ENCODE assay signal across 17 cellular contexts in the genomic region with DNA sequence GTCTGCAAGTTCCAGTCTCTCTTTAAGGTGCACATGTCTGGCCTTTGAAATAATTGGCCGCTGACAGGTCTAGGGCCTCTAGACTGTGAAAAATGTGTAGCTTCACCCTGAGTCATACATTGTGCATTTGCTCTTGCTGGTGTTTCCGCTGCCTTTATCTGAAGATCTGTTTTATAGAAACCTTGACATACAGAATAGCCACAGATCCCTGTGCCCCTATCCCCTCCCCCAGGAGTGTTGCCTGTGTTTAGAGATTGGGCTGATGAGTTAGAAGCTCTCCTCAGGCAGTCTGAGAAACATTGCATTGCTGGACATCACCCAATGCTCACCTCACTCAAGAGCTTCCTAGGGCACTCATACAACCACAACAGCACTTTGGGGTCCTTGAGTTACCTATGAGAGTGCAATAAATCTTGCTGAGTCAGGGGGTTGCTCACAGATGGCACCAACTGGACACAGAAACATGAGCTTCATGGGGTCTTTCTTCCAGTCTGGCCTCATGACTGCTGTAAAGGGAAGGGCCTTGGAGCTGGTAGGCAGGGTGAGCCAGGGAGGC. TPM values are rescaled to one million over a fixed set of nuclear protein-coding genes. Genes with fewer than 3 reads are reported as not detected.
DNase-seq lines count a peak whose midpoint lies in the region; ATAC-seq, FAIRE-seq and TF ChIP-seq lines count a peak whose summit lies in the region.
"Had no signal": no experiment of that assay in that cellular context is flagged by ENCODE, and none has a peak within 500 bp of the region (broad histone marks: within the 10 kb centered on the region; RNA-seq: fewer than 3 reads in every experiment).

No MANE protein-coding gene starts in this region.

- no peaks in the 10 kb centered on the region; the same call in 1 of the 2 replicates for H3K9me1 ChIP-seq in IMR-90 (ENCODE audit: insufficient read depth, low read length)

- no peak overlapping the region for H4K5ac ChIP-seq in IMR-90 (ENCODE audit: low read depth, low read length)

- H3K36me3 ChIP-seq in IMR-90 (ENCODE audit: control insufficient read depth, insufficient read depth, low read length) = no peaks in the 10 kb centered on the region
- no peaks in the 10 kb centered on the region for H3K36me3 ChIP-seq in small intestine (ENCODE audit: control insufficient read depth in 2 of 2, insufficient read depth in 2 of 2, low read length in 2 of 2)
- H3K36me3 ChIP-seq: heart left ventricle, transverse colon had no signal

- no peak overlapping the region for H3K4me3 ChIP-seq in IMR-90 (ENCODE audit: insufficient read depth, low read depth, low read length)
- H3K4me3 ChIP-seq in small intestine (ENCODE audit: low read depth in 1 of 2, low read length in 2 of 2) = no peak overlapping the region
- H3K4me3 ChIP-seq: heart left ventricle, transverse colon had no signal

- H4K8ac ChIP-seq in IMR-90 (ENCODE audit: low read depth in 2 of 2, low read length in 2 of 2) = no peak overlapping the region

- intact Hi-C loops in IMR-90 (cut with micrococcal nuclease) = loop anchor here (5.0 kb wide), 1 partner anchor 739 kb away; no protein-coding TSS in a partner anchor
- intact Hi-C loops in activated T-helper 2 cell treated with anti-CD3 and anti-CD28 coated beads, Interferon-gamma antibody, Interleukin-2, Interleukin-4, amounts not matched to agents 10 μg/mL and 5 μg/mL and 100 μg/mL, durations not matched to agents 14 hours and 24 hours and 36 hours (cut with micrococcal nuclease) = loop anchor here (1.0 to 10.0 kb wide), 6 partner anchors 17 to 737 kb away; a partner anchor contains a TSS
- intact Hi-C loops in activated naive CD4-positive, alpha-beta T cell treated with anti-CD3 and anti-CD28 coated beads for 36 hours (cut with micrococcal nuclease) = loop anchor here (5.0 to 10.0 kb wide), 3 partner anchors 413 to 997 kb away; a partner anchor contains a TSS

- peaks cover 35% of the 10 kb centered on the region for H3K4me1 Mint-ChIP-seq in activated T-helper 2 cell treated with anti-CD3 and anti-CD28 coated beads, Interferon-gamma antibody, Interleukin-2, Interleukin-4, amounts not matched to agents 10 μg/mL and 5 μg/mL and 100 μg/mL, durations not matched to agents 14 hours and 24 hours and 36 hours (ENCODE audit: low read depth)
- peaks cover 15% of the 10 kb centered on the region for H3K4me1 Mint-ChIP-seq in activated naive CD4-positive, alpha-beta T cell treated with anti-CD3 and anti-CD28 coated beads for 36 hours (ENCODE audit: low read depth)

- in situ Hi-C loops in IMR-90 (cut with MboI; ENCODE audit: low sequenced_read_pairs) = loop anchor here (5.0 kb wide), 1 partner anchor 534 kb away; no protein-coding TSS in a partner anchor

- peaks cover 8% of the 10 kb centered on the region in 2 experiments for H3K79me1 ChIP-seq in IMR-90 (ENCODE audit: low read depth in 1 of 2, low read length in 2 of 2)

- CTCF ChIA-PET in IMR-90 (lab: Yijun Ruan, JAX) = interaction anchor here (1.3 kb wide), 2 partner anchors 23 to 740 kb away, joined by 3 to 6 read pairs; no protein-coding TSS in a partner anchor
- CTCF ChIA-PET in activated naive CD4-positive, alpha-beta T cell treated with anti-CD3 and anti-CD28 coated beads for 36 hours (lab: Charles Lee) = interaction anchor here (0.7 to 2.8 kb wide), 7 partner anchors 12 to 757 kb away, joined by 3 to 16 read pairs (median 9); no protein-coding TSS in a partner anchor

- H4K91ac ChIP-seq in IMR-90 (ENCODE audit: insufficient read depth, low read depth, low read length) = no peak overlapping the region

- no peak overlapping the region for H2BK20ac ChIP-seq in IMR-90 (ENCODE audit: low read depth, low read length)

- no peak overlapping the region for H3K14ac ChIP-seq in IMR-90 (replicated peaks; ENCODE audit: low read depth, low read length)

- H2AFZ ChIP-seq in IMR-90 (replicated peaks; ENCODE audit: low read length, poor library complexity) = no peak overlapping the region

- H3K4ac ChIP-seq in IMR-90 (ENCODE audit: low read depth, low read length) = no peak overlapping the region

- BruUV-seq in IMR-90 (replicated peaks; lab: Mats Ljungman, UMichigan) = no TSS peak

- H2AK5ac ChIP-seq in IMR-90 (ENCODE audit: low read depth, low read length) = no peak overlapping the region

- no peak overlapping the region for H3K23ac ChIP-seq in IMR-90 (ENCODE audit: low read depth, low read length)

- no peak overlapping the region for H3K56ac ChIP-seq in IMR-90 (ENCODE audit: extremely low read depth, insufficient read depth, low read length)

- no peaks in the 10 kb centered on the region for H3K9me3 Mint-ChIP-seq in activated T-helper 2 cell treated with anti-CD3 and anti-CD28 coated beads, Interferon-gamma antibody, Interleukin-2, Interleukin-4, amounts not matched to agents 10 μg/mL and 5 μg/mL and 100 μg/mL, durations not matched to agents 14 hours and 24 hours and 36 hours
- H3K9me3 Mint-ChIP-seq in activated naive CD4-positive, alpha-beta T cell treated with anti-CD3 and anti-CD28 coated beads for 36 hours = no peaks in the 10 kb centered on the region
- H3K9me3 Mint-ChIP-seq: H9 had no signal

- H3K4me1 ChIP-seq in IMR-90 (ENCODE audit: control insufficient read depth, insufficient read depth, low read length) (peaks cover 5% of the 10 kb centered on the region), small intestine (ENCODE audit: control insufficient read depth in 2 of 2, insufficient read depth in 1 of 2, low read depth in 1 of 2, low read length in 1 of 2) (peaks cover 2 to 5% of the 10 kb centered on the region in 2 donors)

- H3K4me2 ChIP-seq in IMR-90 (ENCODE audit: low read depth, low read length) = no peak overlapping the region
- H3K4me2 ChIP-seq: KMS-11 had no signal

- TF ChIP-seq RAD21 in IMR-90 (IDR thresholded peaks at IDR 0.05; ENCODE audit: low read length) = no peak

- H3K4me3 Mint-ChIP-seq in activated T-helper 2 cell treated with anti-CD3 and anti-CD28 coated beads, Interferon-gamma antibody, Interleukin-2, Interleukin-4, amounts not matched to agents 10 μg/mL and 5 μg/mL and 100 μg/mL, durations not matched to agents 14 hours and 24 hours and 36 hours (ENCODE audit: low read depth) = peak overlapping the region; percentile 14
- no peak overlapping the region for H3K4me3 Mint-ChIP-seq in activated naive CD4-positive, alpha-beta T cell treated with anti-CD3 and anti-CD28 coated beads for 36 hours
- H3K4me3 Mint-ChIP-seq: activated CD4-positive, alpha-beta T cell treated with anti-CD3 and anti-CD28 coated beads for 36 hours; H9 had no signal

- POLR2A ChIA-PET in IMR-90 (lab: Charles Lee; ENCODE audit: unreplicated experiment) = interaction anchor here (0.6 kb wide), 1 partner anchor 1044 kb away, joined by 3 read pairs; no protein-coding TSS in a partner anchor

- no peak overlapping the region for H2BK15ac ChIP-seq in IMR-90 (ENCODE audit: low read depth, low read length)

- no peak overlapping the region for H3K9ac ChIP-seq in IMR-90 (ENCODE audit: low read depth, low read length)
- H3K9ac ChIP-seq: KMS-11 had no signal

- H3K27me3 Mint-ChIP-seq in activated T-helper 2 cell treated with anti-CD3 and anti-CD28 coated beads, Interferon-gamma antibody, Interleukin-2, Interleukin-4, amounts not matched to agents 10 μg/mL and 5 μg/mL and 100 μg/mL, durations not matched to agents 14 hours and 24 hours and 36 hours (ENCODE audit: low read depth) = peaks cover 17% of the 10 kb centered on the region
- H3K27me3 Mint-ChIP-seq in activated naive CD4-positive, alpha-beta T cell treated with anti-CD3 and anti-CD28 coated beads for 36 hours (ENCODE audit: low read depth) = peaks cover 8% of the 10 kb centered on the region

- H2AK9ac ChIP-seq in IMR-90 (replicated peaks; ENCODE audit: low read depth, low read length, poor library complexity) = no peak overlapping the region

- no peak overlapping the region for H2BK120ac ChIP-seq in IMR-90 (ENCODE audit: low read depth, low read length)

- no peaks in the 10 kb centered on the region for H3K9me3 ChIP-seq in IMR-90 (ENCODE audit: control insufficient read depth, insufficient read depth, low read length)
- no peaks in the 10 kb centered on the region for H3K9me3 ChIP-seq in small intestine (ENCODE audit: control insufficient read depth, low read depth)
- H3K9me3 ChIP-seq: heart left ventricle, transverse colon had no signal

- no peak overlapping the region for H3K18ac ChIP-seq in IMR-90 (ENCODE audit: low read depth, low read length)

- dilution Hi-C loops in IMR-90 (cut with HindIII; ENCODE audit: low sequenced_read_pairs, unreplicated experiment) = no loop called here

- no peak overlapping the region for H2BK5ac ChIP-seq in IMR-90 (ENCODE audit: low read depth, low read length, poor library complexity, severe bottlenecking)

- FAIRE-seq in small intestine (lab: Jason Lieb, UNC) = no peak

- no peak for TF ChIP-seq POLR2A in IMR-90 (IDR thresholded peaks at IDR 0.05; ENCODE audit: low read depth, low read length)

- H3K36me3 Mint-ChIP-seq in activated T-helper 2 cell treated with anti-CD3 and anti-CD28 coated beads, Interferon-gamma antibody, Interleukin-2, Interleukin-4, amounts not matched to agents 10 μg/mL and 5 μg/mL and 100 μg/mL, durations not matched to agents 14 hours and 24 hours and 36 hours (ENCODE audit: low read depth) = no peaks in the 10 kb centered on the region
- peaks cover 2% of the 10 kb centered on the region for H3K36me3 Mint-ChIP-seq in activated naive CD4-positive, alpha-beta T cell treated with anti-CD3 and anti-CD28 coated beads for 36 hours (ENCODE audit: low read depth)

- H3K27me3 ChIP-seq in IMR-90 (ENCODE audit: control insufficient read depth, insufficient read depth, low read length) (no peaks in the 10 kb centered on the region), small intestine (ENCODE audit: control insufficient read depth in 2 of 2, insufficient read depth in 2 of 2, low read length in 2 of 2) (no peaks in the 10 kb centered on the region)
- H3K27me3 ChIP-seq: heart left ventricle, transverse colon had no signal

- peak; percentile 75 for DNase-seq in DMS79 (lab: John Stamatoyannopoulos, UW)
- DNase-seq in IMR-90 = peak; percentile 26
- DNase-seq in activated T-helper 2 cell treated with anti-CD3 and anti-CD28 coated beads, Interferon-gamma antibody, Interleukin-2, Interleukin-4, amounts not matched to agents 10 μg/mL and 5 μg/mL and 100 μg/mL, durations not matched to agents 14 hours and 24 hours and 36 hours (ENCODE audit: low spot score) = no peak
- DNase-seq in kidney glomerular epithelial cell (lab: John Stamatoyannopoulos, UW) = peak; percentile 20
- no peak for DNase-seq in mucosa of gallbladder (ENCODE audit: low spot score)
- no peak for DNase-seq in activated naive CD4-positive, alpha-beta T cell treated with anti-CD3 and anti-CD28 coated beads for 36 hours
- no peak for DNase-seq in small intestine
- DNase-seq in NCI-H146 (lab: John Stamatoyannopoulos, UW) = no peak
- DNase-seq: activated CD4-positive, alpha-beta T cell treated with anti-CD3 and anti-CD28 coated beads for 36 hours; activated naive CD4-positive, alpha-beta T cell; C1 segment of cervical spinal cord; H9; heart left ventricle; SIG-M5; transverse colon had no signal

- H4K20me1 ChIP-seq in IMR-90 (ENCODE audit: insufficient read depth, low read length) = no peaks in the 10 kb centered on the region

- peak overlapping the region; percentile 69 for H3K27ac Mint-ChIP-seq in activated T-helper 2 cell treated with anti-CD3 and anti-CD28 coated beads, Interferon-gamma antibody, Interleukin-2, Interleukin-4, amounts not matched to agents 10 μg/mL and 5 μg/mL and 100 μg/mL, durations not matched to agents 14 hours and 24 hours and 36 hours
- H3K27ac Mint-ChIP-seq in activated naive CD4-positive, alpha-beta T cell treated with anti-CD3 and anti-CD28 coated beads for 36 hours = no peak overlapping the region
- H3K27ac Mint-ChIP-seq: activated CD4-positive, alpha-beta T cell treated with anti-CD3 and anti-CD28 coated beads for 36 hours had no signal

- no peak for ATAC-seq in IMR-90 (ENCODE audit: low read depth)
- ATAC-seq: activated CD4-positive, alpha-beta T cell treated with anti-CD3 and anti-CD28 coated beads for 36 hours; heart left ventricle; sciatic nerve had no signal

- WGBS in IMR-90 (ENCODE audit: extremely low coverage in 2 of 2, insufficient read length in 1 of 2), 2 experiments = no CpG with 5 or more reads among the region's 2 CpGs
- 62 to 83% (median 69%) methylated on average over 2 of the region's 2 CpGs for WGBS in small intestine, 3 donors

- H3K27ac ChIP-seq in IMR-90 (ENCODE audit: insufficient read depth, low read length) (no peak overlapping the region), small intestine (ENCODE audit: low read depth in 1 of 2, low read length in 1 of 2) (no peak overlapping the region)
- H3K27ac ChIP-seq: heart left ventricle, KMS-11, transverse colon had no signal

- TF ChIP-seq CTCF in IMR-90 (conservative IDR thresholded peaks at IDR 0.05; ENCODE audit: low read depth, low read length) = no peak

RNA-seq across cellular contexts. Expression of a gene that starts 3.8 kb away (rescaled TPM):
- total RNA-seq in IMR-90 (2012; rRNA removed) = 3.1 and 4.3 TPM in 2 replicates
- polyA plus RNA-seq in IMR-90 (2012; rRNA removed) = 0.86 and 0.93 TPM in 2 replicates
- 0.34 and 0.37 TPM in 2 replicates for polyA plus RNA-seq in IMR-90 (2012; cell fraction: cytosol; rRNA removed)
- 0.50 and 3.0 TPM in 2 replicates for polyA plus RNA-seq in IMR-90 (2012; cell fraction: nucleus; rRNA removed; ENCODE audit: low replicate concordance)
- total RNA-seq in activated T-helper 2 cell treated with anti-CD3 and anti-CD28 coated beads, Interferon-gamma antibody, Interleukin-2, Interleukin-4, amounts not matched to agents 10 μg/mL and 5 μg/mL and 100 μg/mL, durations not matched to agents 14 hours and 24 hours and 36 hours = 4.5 and 4.7 TPM in 2 replicates
- 8.5 TPM for total RNA-seq in mucosa of gallbladder
- 1 to 10 TPM; 2.2 to 2.8 TPM for total RNA-seq in activated naive CD4-positive, alpha-beta T cell treated with anti-CD3 and anti-CD28 coated beads for 36 hours
- 1 to 10 TPM; 1.2 to 1.8 (median 1.6) TPM for polyA plus RNA-seq in small intestine

Comparison
In these comparisons a context has a peak if more than half of its experiments do, and no peak if none do; other contexts are left out.
1. DNase-seq: peak in DMS79 (single experiment), IMR-90 (single experiment) and kidney glomerular epithelial cell (single experiment); none in activated T-helper 2 cell treated with anti-CD3 and anti-CD28 coated beads, Interferon-gamma antibody, Interleukin-2, Interleukin-4, amounts not matched to agents 10 μg/mL and 5 μg/mL and 100 μg/mL, durations not matched to agents 14 hours and 24 hours and 36 hours (single experiment), mucosa of gallbladder (single experiment), activated naive CD4-positive, alpha-beta T cell treated with anti-CD3 and anti-CD28 coated beads for 36 hours (single experiment), small intestine (single experiment) and NCI-H146 (single experiment).